28 cellular contexts compared by ENCODE assay signal in the genomic region with DNA sequence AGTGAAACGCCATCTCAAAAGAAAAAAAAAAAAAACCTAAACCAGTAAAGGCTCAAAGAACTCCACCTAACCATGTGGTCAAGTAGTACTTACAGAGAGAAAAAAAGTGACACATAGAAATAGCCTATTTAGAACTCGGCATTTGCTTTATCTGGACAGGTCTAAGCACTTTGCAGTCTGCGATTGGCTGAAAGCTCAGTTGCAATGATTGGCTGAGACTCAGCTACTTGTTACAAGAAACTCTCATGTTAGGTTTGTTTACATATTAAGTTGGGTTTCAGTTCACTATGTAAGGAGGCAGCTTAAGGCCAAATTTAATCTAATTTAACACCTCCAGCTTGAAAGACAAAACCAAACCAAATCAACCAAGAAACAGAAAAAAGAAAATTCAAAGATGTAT.
"Had no signal": no experiment of that assay in that cellular context is flagged by ENCODE, and none has a peak within 500 bp of the region (broad histone marks: within the 10 kb centered on the region; RNA-seq: fewer than 3 reads in every experiment).

No MANE protein-coding gene starts in this region.

- H3K27me3 ChIP-seq: esophagus squamous epithelium, heart right ventricle, ovary, right atrium auricular region, suprapubic skin, transverse colon, vagina had no signal

- H3K4me2 ChIP-seq: smooth muscle cell had no signal

- H3K27ac ChIP-seq: coronary artery, esophagus squamous epithelium, heart right ventricle, ovary, prostate gland, right atrium auricular region, suprapubic skin, transverse colon, vagina had no signal

- H3K4me1 Mint-ChIP-seq: memory B cell; natural killer cell; stimulated activated naive CD8-positive, alpha-beta T cell treated with anti-CD3 and anti-CD28 coated beads, Interleukin-15, amount 100 ng/mL, for 72 hours had no signal

- H3K36me3 ChIP-seq: esophagus squamous epithelium, heart right ventricle, ovary, prostate gland, right atrium auricular region, suprapubic skin, transverse colon, vagina had no signal

- H3K4me3 ChIP-seq: coronary artery, esophagus squamous epithelium, heart right ventricle, lung, ovary, prostate gland, right atrium auricular region, smooth muscle cell, suprapubic skin, transverse colon, vagina had no signal

- H3K9me3 Mint-ChIP-seq: effector memory CD8-positive, alpha-beta T cell; natural killer cell; stimulated activated naive CD8-positive, alpha-beta T cell treated with anti-CD3 and anti-CD28 coated beads, Interleukin-15, amount 100 ng/mL, for 72 hours had no signal

- H3K27ac Mint-ChIP-seq: effector memory CD8-positive, alpha-beta T cell; memory B cell; natural killer cell; stimulated activated naive CD8-positive, alpha-beta T cell treated with anti-CD3 and anti-CD28 coated beads, Interleukin-15, amount 100 ng/mL, for 72 hours had no signal

- H3K9me3 ChIP-seq: esophagus squamous epithelium, ovary, prostate gland, suprapubic skin, transverse colon, vagina had no signal

- H3K4me1 ChIP-seq: prostate gland had no signal

- H3K36me3 Mint-ChIP-seq: memory B cell, natural killer cell had no signal

- ATAC-seq: effector memory CD8-positive, alpha-beta T cell; heart right ventricle; left cardiac atrium; left ventricle myocardium superior; natural killer cell; sciatic nerve; stimulated activated naive CD8-positive, alpha-beta T cell treated with anti-CD3 and anti-CD28 coated beads, Interleukin-15, amount 100 ng/mL, for 72 hours had no signal

- H3K4me3 Mint-ChIP-seq: effector memory CD8-positive, alpha-beta T cell; memory B cell; natural killer cell; stimulated activated naive CD8-positive, alpha-beta T cell treated with anti-CD3 and anti-CD28 coated beads, Interleukin-15, amount 100 ng/mL, for 72 hours had no signal

- DNase-seq: effector memory CD8-positive, alpha-beta T cell; erythroblast; esophagus squamous epithelium; foreskin melanocyte; glutamatergic neuron; heart right ventricle; hippocampal formation; left cardiac atrium; left ventricle myocardium superior; natural killer cell; occipital lobe; ovary; stimulated activated CD4-positive, alpha-beta T cell treated with anti-CD3 and anti-CD28 coated beads, Interleukin-12 subunit alpha, Interleukin-12 subunit beta, amount 100 ng/mL, for 4 hours; stimulated activated CD4-positive, alpha-beta T cell treated with anti-CD3 and anti-CD28 coated beads, Interleukin-1b, Interleukin-23, amount 100 ng/mL, for 48 hours; stimulated activated CD4-positive, alpha-beta T cell treated with anti-CD3 and anti-CD28 coated beads, Interleukin-4, amount 100 ng/mL, for 1 hour; stimulated activated CD8-positive, alpha-beta memory T cell treated with anti-CD3 and anti-CD28 coated beads, Interleukin-4, amount 100 ng/mL, for 48 hours; stimulated activated naive CD4-positive, alpha-beta T cell; stimulated activated naive CD8-positive, alpha-beta T cell treated with anti-CD3 and anti-CD28 coated beads, Interleukin-15, amount 100 ng/mL, for 72 hours; transverse colon had no signal
